ENCODE assay signal across 1 cellular context in the genomic region with DNA sequence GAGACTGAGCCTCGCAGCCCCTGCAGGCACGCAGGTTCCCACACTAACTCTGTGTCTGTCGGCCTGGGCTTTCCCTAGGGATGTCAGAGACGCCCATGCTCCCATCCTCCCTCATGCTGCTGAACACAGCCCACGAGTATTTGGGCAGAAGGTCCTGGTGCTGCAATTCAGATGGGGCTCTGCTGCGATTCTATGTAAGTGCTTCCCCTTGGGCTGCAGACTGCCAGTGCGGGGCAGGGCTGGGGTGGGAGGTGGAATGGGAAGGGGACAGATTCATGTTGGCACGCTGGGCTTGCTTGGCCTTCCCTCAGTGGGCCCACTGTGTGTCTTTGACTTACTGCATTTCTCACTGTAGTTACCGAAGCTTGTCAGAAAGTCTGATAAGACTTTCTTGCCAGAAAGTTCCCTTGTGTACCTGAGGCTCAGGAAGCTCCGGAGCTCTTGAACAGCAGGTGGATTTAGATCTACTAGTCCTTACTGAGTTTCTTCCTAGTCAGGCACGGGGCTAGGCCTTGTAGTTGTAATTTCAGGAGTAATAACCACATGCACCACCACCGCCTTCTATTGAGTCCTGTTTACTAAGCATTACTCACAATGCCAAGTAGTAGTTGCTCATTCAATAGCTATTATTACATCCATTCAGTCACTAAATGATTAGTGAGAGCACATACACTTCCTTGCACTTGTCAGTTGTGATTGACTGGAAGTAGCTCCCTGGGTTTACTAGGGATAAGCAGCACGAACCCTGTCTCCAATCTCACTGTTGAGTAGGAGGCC.
TF ChIP-seq lines count a peak whose summit lies in the region.

No MANE protein-coding gene starts in this region.

TF ChIP-seq in GM12878, 131 proteins besides CTCF, POLR2A, EP300 and RAD21:
- TF ChIP-seq, protein P1, sequence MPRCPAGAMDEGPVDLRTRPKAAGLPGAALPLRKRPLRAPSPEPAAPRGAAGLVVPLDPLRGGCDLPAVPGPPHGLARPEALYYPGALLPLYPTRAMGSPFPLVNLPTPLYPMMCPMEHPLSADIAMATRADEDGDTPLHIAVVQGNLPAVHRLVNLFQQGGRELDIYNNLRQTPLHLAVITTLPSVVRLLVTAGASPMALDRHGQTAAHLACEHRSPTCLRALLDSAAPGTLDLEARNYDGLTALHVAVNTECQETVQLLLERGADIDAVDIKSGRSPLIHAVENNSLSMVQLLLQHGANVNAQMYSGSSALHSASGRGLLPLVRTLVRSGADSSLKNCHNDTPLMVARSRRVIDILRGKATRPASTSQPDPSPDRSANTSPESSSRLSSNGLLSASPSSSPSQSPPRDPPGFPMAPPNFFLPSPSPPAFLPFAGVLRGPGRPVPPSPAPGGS (IDR thresholded peaks at IDR 0.05; ENCODE audit: borderline replicate concordance, insufficient read depth, low read depth, low read length, poor library complexity, severe bottlenecking): peak; percentile 72
- TF ChIP-seq YY1 (IDR thresholded peaks at IDR 0.05; ENCODE audit: low read depth, low read length): no peak
- no peak for TF ChIP-seq EED (IDR thresholded peaks at IDR 0.05; ENCODE audit: low read depth)
- TF ChIP-seq IKZF2 (IDR thresholded peaks at IDR 0.05): no peak
- TF ChIP-seq FOS (IDR thresholded peaks at IDR 0.05; ENCODE audit: borderline replicate concordance, extremely low read depth, insufficient read length): no peak
- TF ChIP-seq, protein P2, sequence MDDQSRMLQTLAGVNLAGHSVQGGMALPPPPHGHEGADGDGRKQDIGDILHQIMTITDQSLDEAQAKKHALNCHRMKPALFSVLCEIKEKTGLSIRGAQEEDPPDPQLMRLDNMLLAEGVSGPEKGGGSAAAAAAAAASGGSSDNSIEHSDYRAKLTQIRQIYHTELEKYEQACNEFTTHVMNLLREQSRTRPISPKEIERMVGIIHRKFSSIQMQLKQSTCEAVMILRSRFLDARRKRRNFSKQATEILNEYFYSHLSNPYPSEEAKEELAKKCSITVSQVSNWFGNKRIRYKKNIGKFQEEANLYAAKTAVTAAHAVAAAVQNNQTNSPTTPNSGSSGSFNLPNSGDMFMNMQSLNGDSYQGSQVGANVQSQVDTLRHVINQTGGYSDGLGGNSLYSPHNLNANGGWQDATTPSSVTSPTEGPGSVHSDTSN (IDR thresholded peaks at IDR 0.05; ENCODE audit: insufficient replicate concordance, low read depth, low read length): no peak
